17 cellular contexts compared by ENCODE assay signal in the genomic region with DNA sequence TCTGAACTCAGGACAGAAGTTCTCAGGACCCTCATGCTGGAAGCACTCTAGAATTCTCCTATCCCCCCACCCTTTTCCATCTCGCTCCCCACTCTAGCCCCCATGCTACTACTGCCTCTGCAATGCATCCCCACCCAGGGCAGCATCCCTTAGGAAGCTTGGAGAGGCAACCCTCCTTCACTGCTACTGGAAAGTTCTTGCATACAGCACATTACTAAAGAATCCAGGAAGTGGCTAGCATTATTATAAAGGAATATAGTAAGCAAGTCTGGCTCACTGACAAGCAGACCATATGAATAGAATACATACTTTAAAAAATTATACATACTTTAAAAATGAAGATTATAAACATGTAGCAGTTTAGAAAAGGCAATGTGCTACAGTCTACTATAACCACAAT. TPM values are rescaled to one million over a fixed set of nuclear protein-coding genes. Genes with fewer than 3 reads are reported as not detected.
"Had no signal": no experiment of that assay in that cellular context is flagged by ENCODE, and none has a peak within 500 bp of the region (broad histone marks: within the 10 kb centered on the region; RNA-seq: fewer than 3 reads in every experiment).

No MANE protein-coding gene starts in this region.

RNA-seq across cellular contexts. Expression of a gene that starts 24.4 kb away (rescaled TPM):
- total RNA-seq: dermis blood vessel endothelial cell, esophagus mucosa, esophagus squamous epithelium, gastroesophageal sphincter, heart left ventricle, hepatocyte, kidney epithelial cell, left cardiac atrium, left lung, left ventricle myocardium superior, lower leg skin, lower lobe of right lung, lung microvascular endothelial cell, mesenteric fat pad, mucosa of descending colon, myocyte had no signal
- polyA plus RNA-seq: heart left ventricle, hepatocyte, immature natural killer cell had no signal
